8 cellular contexts compared by ENCODE assay signal in genomic region chr4:85147481-85148076, GRCh38.
DNase-seq lines count a peak whose midpoint lies in the region; ATAC-seq and TF ChIP-seq lines count a peak whose summit lies in the region.

No MANE protein-coding gene starts in this region.

- TF ChIP-seq RAD21 in SK-N-SH (IDR thresholded peaks at IDR 0.05; ENCODE audit: low read length): peak; percentile 82

- no peak overlapping the region for H3K27ac ChIP-seq in SK-N-SH (ENCODE audit: low read depth in 2 of 2, low read length in 1 of 2)
- H3K27ac ChIP-seq in esophagus squamous epithelium: no peak overlapping the region

- CTCF ChIA-PET in SK-N-SH (lab: Yijun Ruan, JAX): interaction anchor here (0.6 to 8.9 kb wide), 33 partner anchors 8 to 896 kb away, joined by 3 to 116 read pairs (median 3); no protein-coding TSS in a partner anchor

- no peak for TF ChIP-seq POLR2A in NB4 (IDR thresholded peaks at IDR 0.05; ENCODE audit: extremely low read depth, insufficient read length)
- TF ChIP-seq POLR2A in esophagus squamous epithelium (IDR thresholded peaks at IDR 0.05): no peak

- TF ChIP-seq CTCF in AG09319 (IDR thresholded peaks at IDR 0.05; ENCODE audit: low read depth, low read length) (peak; percentile 53), NB4 (IDR thresholded peaks at IDR 0.05; ENCODE audit: low read depth, low read length) (peak; percentile 29), SK-N-SH (IDR thresholded peaks at IDR 0.05) (peak; percentile 76), esophagus squamous epithelium (IDR thresholded peaks at IDR 0.05) (peak in 5 of 6 experiments; percentile 56 to 72 (median 67))

- TF ChIP-seq EP300 in SK-N-SH (IDR thresholded peaks at IDR 0.05; ENCODE audit: borderline replicate concordance in 1 of 2, low read depth in 1 of 2, low read length in 1 of 2): no peak

- H3K79me2 ChIP-seq in SK-N-SH (ENCODE audit: insufficient read depth): no peaks in the 10 kb centered on the region

- no peaks in the 10 kb centered on the region for H3K9me3 Mint-ChIP-seq in naive B cell
- H3K9me3 Mint-ChIP-seq in activated T-cell treated with anti-CD3 and anti-CD28 coated beads, Interleukin-2, amount 50 U/mL, for 4 hours: no peaks in the 10 kb centered on the region

- H4K20me1 ChIP-seq in SK-N-SH (ENCODE audit: insufficient read depth): no peaks in the 10 kb centered on the region

- H3K4me3 ChIP-seq in NB4 (ENCODE audit: low read depth, low read length) (no peak overlapping the region), SK-N-SH (ENCODE audit: low read depth in 2 of 2, low read length in 1 of 2) (no peak overlapping the region), esophagus squamous epithelium (peak overlapping the region in 1 of 4 donors; percentile 27)

- WGBS in SK-N-SH (ENCODE audit: low lambda C conversion rate): 2% methylated on average over 9 of the region's 9 CpGs
- WGBS in esophagus squamous epithelium, 2 donors: 2 to 3% methylated on average over 9 of the region's 9 CpGs

- H3K4me3 Mint-ChIP-seq in naive B cell: peak overlapping the region in 1 of 8 donors; percentile 36
- no peak overlapping the region for H3K4me3 Mint-ChIP-seq in activated T-cell treated with anti-CD3 and anti-CD28 coated beads, Interleukin-2, amount 50 U/mL, for 4 hours

- no peak overlapping the region for H2AFZ ChIP-seq in SK-N-SH (ENCODE audit: low read depth)

- H3K4me1 ChIP-seq in SK-N-SH (ENCODE audit: control insufficient read depth in 1 of 2, insufficient read depth in 2 of 2, low read depth in 1 of 2, low read length in 1 of 2) (no peaks in the 10 kb centered on the region; a peak in 1 of 4 replicates), esophagus squamous epithelium (no peaks in the 10 kb centered on the region)

- no peak overlapping the region for H3K9ac ChIP-seq in SK-N-SH

- H3K4me1 Mint-ChIP-seq in naive B cell: peaks cover 0 to 7% (median 4%) of the 10 kb centered on the region in 3 donors
- H3K4me1 Mint-ChIP-seq in activated T-cell treated with anti-CD3 and anti-CD28 coated beads, Interleukin-2, amount 50 U/mL, for 4 hours (ENCODE audit: low read depth): no peaks in the 10 kb centered on the region

- no peaks in the 10 kb centered on the region for H3K27me3 ChIP-seq in SK-N-SH (ENCODE audit: insufficient read depth)
- H3K27me3 ChIP-seq in esophagus squamous epithelium: no peaks in the 10 kb centered on the region

- H3K36me3 ChIP-seq in SK-N-SH (replicated peaks in 1 of 2; ENCODE audit: control insufficient read depth in 1 of 2, insufficient read depth in 2 of 2, low read length in 1 of 2): no peaks in the 10 kb centered on the region
- no peaks in the 10 kb centered on the region for H3K36me3 ChIP-seq in esophagus squamous epithelium

- H3F3A ChIP-seq in SK-N-SH (replicated peaks; ENCODE audit: insufficient read depth): no peaks in the 10 kb centered on the region

- no peaks in the 10 kb centered on the region for H3K36me3 Mint-ChIP-seq in naive B cell
- no peaks in the 10 kb centered on the region for H3K36me3 Mint-ChIP-seq in activated T-cell treated with anti-CD3 and anti-CD28 coated beads, Interleukin-2, amount 50 U/mL, for 4 hours (ENCODE audit: insufficient read depth)

- no peaks in the 10 kb centered on the region for H3K9me2 ChIP-seq in SK-N-SH

- no peak overlapping the region for H3K27ac Mint-ChIP-seq in naive B cell

- no peak overlapping the region for H3K4me2 ChIP-seq in SK-N-SH

- peak; percentile 86 for ATAC-seq in GM18499 (IDR thresholded peaks at IDR 0.05; ENCODE audit: insufficient read depth, unreplicated experiment)
- ATAC-seq in HG02763 (IDR thresholded peaks at IDR 0.05; ENCODE audit: unreplicated experiment): peak; percentile 68
- peak; percentile 82 for ATAC-seq in naive B cell (ENCODE audit: low read depth in 2 of 2)
- no peak for ATAC-seq in activated T-cell treated with anti-CD3 and anti-CD28 coated beads, Interleukin-2, amount 50 U/mL, for 4 hours

- peak; percentile 22 for DNase-seq in AG09319 (ENCODE audit: extremely low read depth, low read depth)
- peak; percentile 63 for DNase-seq in NB4 (ENCODE audit: low read depth)
- peak; percentile 52 for DNase-seq in SK-N-SH
- DNase-seq in esophagus squamous epithelium (lab: John Stamatoyannopoulos, UW): peak; percentile 0
- peak; percentile 58 for DNase-seq in naive B cell
- no peak for DNase-seq in activated T-cell treated with anti-CD3 and anti-CD28 coated beads, Interleukin-2, amount 50 U/mL, for 4 hours

- intact Hi-C loops in esophagus squamous epithelium (cut with DNase I): no loop called here

- POLR2A ChIA-PET in SK-N-SH (lab: Yijun Ruan, JAX): no interaction called here

- no peaks in the 10 kb centered on the region for H3K9me3 ChIP-seq in SK-N-SH
- H3K9me3 ChIP-seq in esophagus squamous epithelium: no peaks in the 10 kb centered on the region

- H3K27me3 Mint-ChIP-seq in naive B cell: peaks cover 0 to 22% (median 8%) of the 10 kb centered on the region in 3 donors
- H3K27me3 Mint-ChIP-seq in activated T-cell treated with anti-CD3 and anti-CD28 coated beads, Interleukin-2, amount 50 U/mL, for 4 hours (ENCODE audit: low read depth): no peaks in the 10 kb centered on the region

TF ChIP-seq in SK-N-SH, 30 proteins besides CTCF, POLR2A, EP300 and RAD21:
- no peak for TF ChIP-seq MEF2A (IDR thresholded peaks at IDR 0.05; ENCODE audit: borderline replicate concordance, low read depth)
- no peak for TF ChIP-seq REST (IDR thresholded peaks at IDR 0.05; ENCODE audit: low read depth, low read length)
- TF ChIP-seq JUND (IDR thresholded peaks at IDR 0.05): no peak
- no peak for TF ChIP-seq ELF1 (IDR thresholded peaks at IDR 0.05)
- peak; percentile 61 for TF ChIP-seq SMC3 (IDR thresholded peaks at IDR 0.05; ENCODE audit: low read depth, low read length)
TF ChIP-seq in SK-N-SH: peak in this region for 1.

Comparison
In these comparisons a context has a peak if more than half of its experiments do, and no peak if none do; other contexts are left out.
1. ATAC-seq: peak in GM18499 (single experiment), HG02763 (single experiment) and naive B cell (2 of 2); none in activated T-cell treated with anti-CD3 and anti-CD28 coated beads, Interleukin-2, amount 50 U/mL, for 4 hours (0 of 2).
2. Peak in every context shown above with its lines, with median percentiles within 50 percentile points of each other: CTCF ChIP-seq.